In the genomic region with DNA sequence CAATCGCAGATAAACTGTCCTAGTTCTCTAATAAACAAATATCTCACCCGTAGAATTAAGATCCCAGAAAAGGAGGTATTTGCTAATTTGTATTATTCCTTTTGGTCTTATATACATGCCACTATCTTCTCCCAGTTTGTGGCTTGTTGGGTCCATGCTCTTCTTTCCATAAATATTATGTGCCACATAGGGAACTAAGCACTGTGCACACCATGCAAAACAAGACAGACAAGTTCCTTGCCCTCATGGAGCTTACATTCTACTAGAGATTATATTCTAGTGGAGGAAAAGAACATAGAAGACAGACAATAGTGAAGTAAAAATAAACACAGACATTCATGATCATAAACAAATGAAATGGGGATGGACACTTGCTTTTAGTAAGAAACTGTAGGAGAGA, we compare ENCODE assay signal across 21 cellular contexts.
"Had no signal": no experiment of that assay in that cellular context is flagged by ENCODE, and none has a peak within 500 bp of the region (broad histone marks: within the 10 kb centered on the region; RNA-seq: fewer than 3 reads in every experiment).

No MANE protein-coding gene starts in this region.

- H3K27ac Mint-ChIP-seq: naive thymus-derived CD8-positive, alpha-beta T cell; neural progenitor cell; progenitor cell of endocrine pancreas had no signal

- H3K9me3 ChIP-seq: esophagus muscularis mucosa, gastroesophageal sphincter, mucosa of descending colon, ovary had no signal

- H3K4me3 ChIP-seq: dorsolateral prefrontal cortex, esophagus muscularis mucosa, gastroesophageal sphincter, mucosa of descending colon, neural progenitor cell, ovary had no signal

- H3K9ac ChIP-seq: neural progenitor cell had no signal

- H3K27me3 ChIP-seq: dorsolateral prefrontal cortex, esophagus muscularis mucosa, gastroesophageal sphincter, neural progenitor cell, ovary had no signal

- H3K4me3 Mint-ChIP-seq: naive thymus-derived CD8-positive, alpha-beta T cell; neural progenitor cell had no signal

- FAIRE-seq: small intestine had no signal

- H3K27ac ChIP-seq: dorsolateral prefrontal cortex, esophagus muscularis mucosa, gastroesophageal sphincter, neural progenitor cell, ovary had no signal

- H3K36me3 ChIP-seq: ovary had no signal

- DNase-seq: cortex of kidney; dorsolateral prefrontal cortex; effector CD8-positive, alpha-beta T cell; glutamatergic neuron; islet precursor cell; mammary epithelial cell; mucosa of descending colon; naive thymus-derived CD8-positive, alpha-beta T cell; nucleus accumbens; ovary; right cardiac atrium; small intestine; stimulated activated CD4-positive, alpha-beta T cell treated with anti-CD3 and anti-CD28 coated beads, Interleukin-12 subunit alpha, Interleukin-12 subunit beta, amount 100 ng/mL, for 4 hours; stimulated activated CD4-positive, alpha-beta T cell treated with anti-CD3 and anti-CD28 coated beads, Interleukin-2, amount 100 ng/mL, for 48 hours; stimulated activated naive CD4-positive, alpha-beta T cell treated with Interleukin-2 at 50 U/mL for 16 hours; trophoblast cell had no signal

- H3K9me3 Mint-ChIP-seq: naive thymus-derived CD8-positive, alpha-beta T cell; neural progenitor cell had no signal

- H3K27me3 Mint-ChIP-seq: naive thymus-derived CD8-positive, alpha-beta T cell; progenitor cell of endocrine pancreas had no signal

- H2AFZ ChIP-seq: neural progenitor cell had no signal

- H3K4me2 ChIP-seq: neural progenitor cell had no signal

- ATAC-seq: gastroesophageal sphincter; left lobe of liver; mucosa of descending colon; naive thymus-derived CD8-positive, alpha-beta T cell; right cardiac atrium had no signal
